1 cellular context compared by ENCODE assay signal in the genomic region with DNA sequence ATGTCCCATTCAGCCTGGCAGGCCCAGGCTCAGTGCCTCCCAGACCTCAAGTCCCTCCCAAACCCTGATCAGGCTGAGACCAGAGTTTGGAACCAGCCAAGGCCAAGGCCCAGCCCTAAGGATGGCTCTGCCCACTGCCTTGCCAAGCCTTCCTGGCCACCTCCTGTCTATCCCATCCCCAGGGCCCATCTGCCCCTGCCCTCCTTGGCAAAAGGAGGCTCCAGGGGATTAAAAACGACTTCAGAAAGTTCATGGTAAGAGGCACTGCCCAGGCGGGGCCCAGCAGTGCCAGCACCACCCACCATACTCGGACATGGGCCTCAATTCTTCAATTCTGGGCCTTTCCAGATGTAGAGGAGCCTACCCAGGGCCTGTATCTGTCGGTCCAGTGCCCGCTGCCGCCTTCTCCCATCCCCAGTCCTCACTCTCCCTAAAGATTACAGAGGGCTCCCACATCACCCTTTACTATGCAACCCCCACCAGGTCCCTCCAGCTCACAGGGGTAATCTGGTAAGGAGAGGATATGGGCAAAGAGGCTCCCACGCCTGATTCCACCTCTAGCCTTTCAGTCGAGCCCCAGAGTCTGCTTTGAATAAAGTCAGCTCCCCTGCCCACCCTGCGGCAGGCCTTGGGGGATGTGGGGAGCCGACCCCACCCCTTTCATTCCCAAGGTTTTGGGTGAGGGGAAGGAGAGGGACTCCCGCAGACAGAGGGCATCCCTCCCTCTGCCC.
TF ChIP-seq lines count a peak whose summit lies in the region.

No MANE protein-coding gene starts in this region.

TF ChIP-seq in GM12878, 131 proteins besides CTCF, POLR2A, EP300 and RAD21 (continued from another document):
- TF ChIP-seq, protein P1, sequence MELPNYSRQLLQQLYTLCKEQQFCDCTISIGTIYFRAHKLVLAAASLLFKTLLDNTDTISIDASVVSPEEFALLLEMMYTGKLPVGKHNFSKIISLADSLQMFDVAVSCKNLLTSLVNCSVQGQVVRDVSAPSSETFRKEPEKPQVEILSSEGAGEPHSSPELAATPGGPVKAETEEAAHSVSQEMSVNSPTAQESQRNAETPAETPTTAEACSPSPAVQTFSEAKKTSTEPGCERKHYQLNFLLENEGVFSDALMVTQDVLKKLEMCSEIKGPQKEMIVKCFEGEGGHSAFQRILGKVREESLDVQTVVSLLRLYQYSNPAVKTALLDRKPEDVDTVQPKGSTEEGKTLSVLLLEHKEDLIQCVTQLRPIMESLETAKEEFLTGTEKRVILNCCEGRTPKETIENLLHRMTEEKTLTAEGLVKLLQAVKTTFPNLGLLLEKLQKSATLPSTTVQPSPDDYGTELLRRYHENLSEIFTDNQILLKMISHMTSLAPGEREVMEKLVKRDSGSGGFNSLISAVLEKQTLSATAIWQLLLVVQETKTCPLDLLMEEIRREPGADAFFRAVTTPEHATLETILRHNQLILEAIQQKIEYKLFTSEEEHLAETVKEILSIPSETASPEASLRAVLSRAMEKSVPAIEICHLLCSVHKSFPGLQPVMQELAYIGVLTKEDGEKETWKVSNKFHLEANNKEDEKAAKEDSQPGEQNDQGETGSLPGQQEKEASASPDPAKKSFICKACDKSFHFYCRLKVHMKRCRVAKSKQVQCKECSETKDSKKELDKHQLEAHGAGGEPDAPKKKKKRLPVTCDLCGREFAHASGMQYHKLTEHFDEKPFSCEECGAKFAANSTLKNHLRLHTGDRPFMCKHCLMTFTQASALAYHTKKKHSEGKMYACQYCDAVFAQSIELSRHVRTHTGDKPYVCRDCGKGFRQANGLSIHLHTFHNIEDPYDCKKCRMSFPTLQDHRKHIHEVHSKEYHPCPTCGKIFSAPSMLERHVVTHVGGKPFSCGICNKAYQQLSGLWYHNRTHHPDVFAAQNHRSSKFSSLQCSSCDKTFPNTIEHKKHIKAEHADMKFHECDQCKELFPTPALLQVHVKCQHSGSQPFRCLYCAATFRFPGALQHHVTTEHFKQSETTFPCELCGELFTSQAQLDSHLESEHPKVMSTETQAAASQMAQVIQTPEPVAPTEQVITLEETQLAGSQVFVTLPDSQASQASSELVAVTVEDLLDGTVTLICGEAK (IDR thresholded peaks at IDR 0.05; ENCODE audit: borderline replicate concordance) = no peak
- TF ChIP-seq, protein P2, sequence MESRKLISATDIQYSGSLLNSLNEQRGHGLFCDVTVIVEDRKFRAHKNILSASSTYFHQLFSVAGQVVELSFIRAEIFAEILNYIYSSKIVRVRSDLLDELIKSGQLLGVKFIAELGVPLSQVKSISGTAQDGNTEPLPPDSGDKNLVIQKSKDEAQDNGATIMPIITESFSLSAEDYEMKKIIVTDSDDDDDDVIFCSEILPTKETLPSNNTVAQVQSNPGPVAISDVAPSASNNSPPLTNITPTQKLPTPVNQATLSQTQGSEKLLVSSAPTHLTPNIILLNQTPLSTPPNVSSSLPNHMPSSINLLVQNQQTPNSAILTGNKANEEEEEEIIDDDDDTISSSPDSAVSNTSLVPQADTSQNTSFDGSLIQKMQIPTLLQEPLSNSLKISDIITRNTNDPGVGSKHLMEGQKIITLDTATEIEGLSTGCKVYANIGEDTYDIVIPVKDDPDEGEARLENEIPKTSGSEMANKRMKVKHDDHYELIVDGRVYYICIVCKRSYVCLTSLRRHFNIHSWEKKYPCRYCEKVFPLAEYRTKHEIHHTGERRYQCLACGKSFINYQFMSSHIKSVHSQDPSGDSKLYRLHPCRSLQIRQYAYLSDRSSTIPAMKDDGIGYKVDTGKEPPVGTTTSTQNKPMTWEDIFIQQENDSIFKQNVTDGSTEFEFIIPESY (IDR thresholded peaks at IDR 0.05) = no peak
- TF ChIP-seq KAT2A (conservative IDR thresholded peaks at IDR 0.05; ENCODE audit: control insufficient read depth, low read depth, low read length) (no peak), MYB (IDR thresholded peaks at IDR 0.05; ENCODE audit: borderline replicate concordance, low read depth, low read length) (no peak)
